24 cellular contexts compared by ENCODE assay signal in the genomic region with DNA sequence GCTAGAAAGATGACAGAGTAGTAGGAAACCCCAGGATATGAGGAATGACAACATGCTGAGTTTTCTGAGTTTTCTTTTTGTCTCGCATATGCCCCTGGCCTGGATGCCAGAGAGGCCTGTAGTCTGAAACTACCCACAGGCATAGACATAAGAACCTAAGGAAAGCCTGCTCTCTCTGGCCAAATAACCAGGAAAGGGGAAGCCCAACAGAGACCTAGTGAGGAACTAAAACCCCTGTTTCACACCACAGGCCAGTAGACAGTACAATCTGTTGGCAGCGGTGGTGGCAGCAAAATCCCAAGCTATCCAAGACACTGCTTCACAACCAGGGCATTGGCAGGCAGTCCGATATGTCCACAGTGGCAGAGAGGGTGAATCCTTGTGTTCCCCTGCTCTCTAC.
"Had no signal": no experiment of that assay in that cellular context is flagged by ENCODE, and none has a peak within 500 bp of the region (broad histone marks: within the 10 kb centered on the region; RNA-seq: fewer than 3 reads in every experiment).

No MANE protein-coding gene starts in this region.

- H3K4me3 ChIP-seq: gastrocnemius medialis, left ventricle myocardium inferior, lower lobe of right lung, neural progenitor cell, pancreas, prostate gland, spleen, tibial artery, upper lobe of left lung, uterus had no signal

- H3K36me3 ChIP-seq: gastrocnemius medialis, left ventricle myocardium inferior, lower lobe of right lung, neural progenitor cell, pancreas, prostate gland, spleen, tibial artery, upper lobe of left lung, uterus had no signal

- DNase-seq: effector memory CD4-positive, alpha-beta T cell; gastrocnemius medialis; glutamatergic neuron; left cardiac atrium; left ventricle myocardium inferior; lower lobe of right lung; mesenchymal stem cell; midbrain; occipital lobe; pancreas; retina; spleen; stimulated activated CD4-positive, alpha-beta T cell treated with anti-CD3 and anti-CD28 coated beads, Interleukin-15, amount 100 ng/mL, for 24 hours; stimulated activated CD4-positive, alpha-beta T cell treated with anti-CD3 and anti-CD28 coated beads, Interleukin-1b, Interleukin-23, amount 100 ng/mL, for 48 hours; stimulated activated CD4-positive, alpha-beta T cell treated with anti-CD3 and anti-CD28 coated beads, Interleukin-4, amount 100 ng/mL, for 24 hours; tibial artery; upper lobe of left lung; uterus had no signal

- H3K4me2 ChIP-seq: neural progenitor cell had no signal

- H3K9me3 ChIP-seq: gastrocnemius medialis, lower lobe of right lung, pancreas, prostate gland, tibial artery, upper lobe of left lung, uterus had no signal

- H3K9ac ChIP-seq: neural progenitor cell had no signal

- H3K27ac ChIP-seq: gastrocnemius medialis, left ventricle myocardium inferior, lower lobe of right lung, neural progenitor cell, pancreas, prostate gland, spleen, tibial artery, upper lobe of left lung, uterus had no signal

- H3K27me3 ChIP-seq: gastrocnemius medialis, neural progenitor cell, pancreas, tibial artery, upper lobe of left lung, uterus had no signal

- ATAC-seq: esophagus mucosa; gastrocnemius medialis; left cardiac atrium; lower lobe of right lung; natural killer cell treated with Interleukin-12 subunit alpha and Interleukin-12 subunit beta and Interleukin-15 and Interleukin-18, amount 100 ng/mL, for 72 hours; pancreas; sciatic nerve; stimulated activated memory B cell treated with anti-CD40 and anti-IgM and Interleukin-4, amounts not matched to agents 10 μg/mL and 1 μg/mL and 100 μg/mL, for 72 hours had no signal

- H2AFZ ChIP-seq: neural progenitor cell had no signal

- H3K4me1 ChIP-seq: gastrocnemius medialis, left ventricle myocardium inferior, lower lobe of right lung, neural progenitor cell, pancreas, prostate gland, spleen, tibial artery, upper lobe of left lung, uterus had no signal
